9 cellular contexts compared by ENCODE assay signal in the genomic region with DNA sequence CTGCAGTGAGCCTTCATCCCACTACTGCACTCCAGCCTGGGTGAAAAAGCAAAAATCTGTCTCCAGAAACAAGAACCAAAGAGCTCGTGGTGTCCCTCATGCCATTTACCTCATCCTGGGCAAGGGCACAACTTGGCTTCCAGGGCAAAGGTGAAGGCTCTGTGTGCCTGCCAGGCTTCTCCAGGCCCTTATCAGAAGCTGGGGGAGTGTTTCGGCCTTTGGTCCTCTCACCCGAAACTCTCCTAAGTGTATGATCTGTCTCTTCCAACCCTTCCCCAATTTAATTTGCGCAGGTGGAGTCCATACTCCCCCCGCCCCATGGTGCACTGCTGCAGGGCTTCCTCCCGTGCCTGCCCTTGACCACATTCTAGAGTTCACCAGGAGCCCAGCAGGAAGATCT. TPM values are rescaled to one million over a fixed set of nuclear protein-coding genes. Genes with fewer than 3 reads are reported as not detected.
DNase-seq lines count a peak whose midpoint lies in the region; ATAC-seq and TF ChIP-seq lines count a peak whose summit lies in the region.
"Had no signal": no experiment of that assay in that cellular context is flagged by ENCODE, and none has a peak within 500 bp of the region (broad histone marks: within the 10 kb centered on the region; RNA-seq: fewer than 3 reads in every experiment).

No MANE protein-coding gene starts in this region.

- peaks cover 13% of the 10 kb centered on the region for H3K36me3 ChIP-seq in colonic mucosa

- peak overlapping the region; percentile 86 for H3K27ac ChIP-seq in colonic mucosa

- peaks cover 20% of the 10 kb centered on the region for H3K4me1 ChIP-seq in colonic mucosa

- no peaks in the 10 kb centered on the region for H3K27me3 ChIP-seq in colonic mucosa

- H3K4me3 ChIP-seq in colonic mucosa, result peak overlapping the region; percentile 94

- H3K9me3 ChIP-seq in colonic mucosa, result no peaks in the 10 kb centered on the region

- H3K27ac Mint-ChIP-seq in IgD-negative memory B cell, result peak overlapping the region in 2 of 3 donors; percentile 16 to 92
- H3K27ac Mint-ChIP-seq in neural crest cell (ENCODE audit: unreplicated experiment), result no peak overlapping the region

- H3K4me3 Mint-ChIP-seq in IgD-negative memory B cell, result peak overlapping the region; percentile 58 to 98 (median 91)
- peak overlapping the region; percentile 70 for H3K4me3 Mint-ChIP-seq in neural crest cell

- H3K9me3 Mint-ChIP-seq in IgD-negative memory B cell (no peaks in the 10 kb centered on the region), neural crest cell (no peaks in the 10 kb centered on the region)

- peaks cover 31 to 39% (median 33%) of the 10 kb centered on the region in 3 donors for H3K4me1 Mint-ChIP-seq in IgD-negative memory B cell
- peaks cover 45% of the 10 kb centered on the region for H3K4me1 Mint-ChIP-seq in neural crest cell

- peak overlapping the region in 1 of 2 donors; percentile 99 for H3K9ac ChIP-seq in colonic mucosa (ENCODE audit: low read depth in 2 of 2, low read length in 2 of 2)

- H3K36me3 Mint-ChIP-seq in IgD-negative memory B cell (peaks cover 10% of the 10 kb centered on the region), neural crest cell (ENCODE audit: low read depth) (no peaks in the 10 kb centered on the region)

- H3K27me3 Mint-ChIP-seq in IgD-negative memory B cell (no peaks in the 10 kb centered on the region), neural crest cell (ENCODE audit: low read depth) (no peaks in the 10 kb centered on the region)

- TF ChIP-seq CTCF in colonic mucosa (IDR thresholded peaks at IDR 0.05) (no peak), neural crest cell (conservative IDR thresholded peaks at IDR 0.05) (no peak)

- no peak for ATAC-seq in GM19023 (IDR thresholded peaks at IDR 0.05; ENCODE audit: unreplicated experiment)

- intact Hi-C loops in colonic mucosa (cut with DNase I), result no loop called here

- peak; percentile 71 for DNase-seq in colonic mucosa
- no peak for DNase-seq in neural crest cell (ENCODE audit: low read depth, low spot score)
- DNase-seq in dermis blood vessel endothelial cell, result no peak
- no peak for DNase-seq in stimulated activated CD4-positive, alpha-beta T cell treated with anti-CD3 and anti-CD28 coated beads, Interleukin-4, amount 100 ng/mL, for 4 hours
- DNase-seq: stimulated activated CD4-positive, alpha-beta T cell treated with anti-CD3 and anti-CD28 coated beads, Interleukin-4, amount 100 ng/mL, for 1 hour had no signal

RNA-seq across cellular contexts. Expression of a gene that starts 1.1 kb away (rescaled TPM):
- polyA plus RNA-seq in IgD-negative memory B cell, result 26.9 TPM
- total RNA-seq in colonic mucosa (100 to 1,000 TPM; 407 to 525 TPM), neural crest cell (50.1 and 52.5 TPM in 2 replicates), dermis blood vessel endothelial cell (14.1 and 21.2 TPM in 2 replicates)

RNA-seq across cellular contexts. Expression of a gene that starts 2.3 kb away (rescaled TPM):
- 104 TPM for polyA plus RNA-seq in IgD-negative memory B cell
- total RNA-seq in colonic mucosa (100 to 1,000 TPM; 105 to 146 TPM), neural crest cell (73.8 and 77.5 TPM in 2 replicates), dermis blood vessel endothelial cell (117 and 188 TPM in 2 replicates)

RNA-seq across cellular contexts. Expression of a gene that starts 11.1 kb away (rescaled TPM):
- not detected for polyA plus RNA-seq in IgD-negative memory B cell
- total RNA-seq in colonic mucosa (1 to 10 TPM; 1.4 to 4.0 TPM), neural crest cell (0.20 and 0.54 TPM in 2 replicates), dermis blood vessel endothelial cell (0.84 and 1.9 TPM in 2 replicates)

RNA-seq across cellular contexts. Expression of a gene that starts 17.8 kb away (rescaled TPM):
- polyA plus RNA-seq in IgD-negative memory B cell, result not detected
- 1 to 10 TPM in 1 of 2 donors, under 1 TPM in 1; 0.72 to 1.8 TPM for total RNA-seq in colonic mucosa
- not detected in 2 replicates for total RNA-seq in neural crest cell
- total RNA-seq in dermis blood vessel endothelial cell, result 0.65 and 1.2 TPM in 2 replicates
- total RNA-seq: M059J had no signal
- polyA plus RNA-seq: adipose tissue had no signal

RNA-seq across cellular contexts. Expression of a gene that starts 24.6 kb away (rescaled TPM):
- polyA plus RNA-seq in IgD-negative memory B cell, result 0.35 TPM
- total RNA-seq in colonic mucosa (100 to 1,000 TPM; 136 to 169 TPM), neural crest cell (2.4 and 3.2 TPM in 2 replicates), dermis blood vessel endothelial cell (not detected in 2 replicates)
